ENCODE assay signal across 16 cellular contexts in genomic region chr1:222557148-222557547, GRCh38. TPM values are rescaled to one million over a fixed set of nuclear protein-coding genes. Genes with fewer than 3 reads are reported as not detected.
DNase-seq lines count a peak whose midpoint lies in the region; ATAC-seq, FAIRE-seq and TF ChIP-seq lines count a peak whose summit lies in the region.
"Had no signal": no experiment of that assay in that cellular context is flagged by ENCODE, and none has a peak within 500 bp of the region (broad histone marks: within the 10 kb centered on the region; RNA-seq: fewer than 3 reads in every experiment).

No MANE protein-coding gene starts in this region.

- H4K20me1 ChIP-seq in SK-N-SH (ENCODE audit: insufficient read depth) (no peaks in the 10 kb centered on the region), K562 (replicated peaks; ENCODE audit: control insufficient read depth, insufficient read depth, low read length) (no peaks in the 10 kb centered on the region)

- BruUV-seq in K562 (replicated peaks; lab: Mats Ljungman, UMichigan) = no TSS peak

- H3K27me3 Mint-ChIP-seq in stimulated activated naive CD8-positive, alpha-beta T cell treated with anti-CD3 and anti-CD28 coated beads, Interleukin-15, amount 100 ng/mL, for 72 hours = no peaks in the 10 kb centered on the region

- H3K36me3 ChIP-seq in SK-N-SH (replicated peaks in 1 of 2; ENCODE audit: control insufficient read depth in 1 of 2, insufficient read depth in 2 of 2, low read length in 1 of 2) = peaks cover 46 to 55% of the 10 kb centered on the region in 2 experiments
- H3K36me3 ChIP-seq in K562 (ENCODE audit: control insufficient read depth, insufficient read depth, low read length) = peaks cover 62% of the 10 kb centered on the region

- FAIRE-seq in K562 (lab: Jason Lieb, UNC) = no peak

- H3K79me2 ChIP-seq in SK-N-SH (ENCODE audit: insufficient read depth) (no peaks in the 10 kb centered on the region), K562 (ENCODE audit: control insufficient read depth, insufficient read depth, low read length) (no peaks in the 10 kb centered on the region)

- CTCF ChIA-PET in SK-N-SH (lab: Yijun Ruan, JAX) (interaction anchor here (0.6 to 2.5 kb wide), 4 partner anchors 10 to 92 kb away, joined by 3 to 6 read pairs (median 4); no protein-coding TSS in a partner anchor), K562 (lab: Yijun Ruan, JAX; ENCODE audit: low intra/inter-chr PET ratio) (no interaction called here)

- DNase-seq in SK-N-SH (no peak), K562 (ENCODE audit: extremely low read depth in 1 of 4, low spot score in 3 of 4) (no peak), fibroblast of pulmonary artery (ENCODE audit: low read depth) (peak; percentile 20), left colon (no peak)
- DNase-seq in stimulated activated naive CD8-positive, alpha-beta T cell treated with anti-CD3 and anti-CD28 coated beads, Interleukin-15, amount 100 ng/mL, for 72 hours = no peak
- DNase-seq: 8988T, C1 segment of cervical spinal cord, H9, NCI-H1436 treated with DMSO at 0.1 percent for 48 hours, NCI-H2081 treated with DMSO at 0.1 percent for 48 hours, NCI-H226, NCI-H526 had no signal

- H3K4me1 Mint-ChIP-seq in stimulated activated naive CD8-positive, alpha-beta T cell treated with anti-CD3 and anti-CD28 coated beads, Interleukin-15, amount 100 ng/mL, for 72 hours = no peaks in the 10 kb centered on the region
- H3K4me1 Mint-ChIP-seq: H9 had no signal

- in situ Hi-C loops in K562 (cut with MboI) = no loop called here

- H2AFZ ChIP-seq in SK-N-SH (ENCODE audit: low read depth) (no peak overlapping the region), K562 (ENCODE audit: low read depth, low read length) (no peak overlapping the region)

- no peak overlapping the region for H3K27ac ChIP-seq in SK-N-SH (ENCODE audit: low read depth in 2 of 2, low read length in 1 of 2)
- H3K27ac ChIP-seq in K562 (ENCODE audit: extremely low read depth, low read depth, low read length) = no peak overlapping the region

- no peak overlapping the region for H3K4me2 ChIP-seq in SK-N-SH
- H3K4me2 ChIP-seq in K562 (ENCODE audit: insufficient read depth, low read length) = no peak overlapping the region

- no peak for TF ChIP-seq EP300 in SK-N-SH (IDR thresholded peaks at IDR 0.05; ENCODE audit: borderline replicate concordance in 1 of 2, low read depth in 1 of 2, low read length in 1 of 2)
- TF ChIP-seq EP300 in K562 (IDR thresholded peaks at IDR 0.05; ENCODE audit: low read length) = no peak

- POLR2A ChIA-PET in SK-N-SH (lab: Yijun Ruan, JAX) = no interaction called here
- POLR2A ChIA-PET in K562 (lab: Yijun Ruan, JAX) = interaction anchor here (0.9 to 1.2 kb wide), 2 partner anchors 16 to 22 kb away, joined by 3 read pairs; no protein-coding TSS in a partner anchor

- no peak for TF ChIP-seq RAD21 in SK-N-SH (IDR thresholded peaks at IDR 0.05; ENCODE audit: low read length)
- TF ChIP-seq RAD21 in K562 (CRISPR knock-in tag; conservative IDR thresholded peaks at IDR 0.05 in 1 of 2, IDR thresholded peaks at IDR 0.05 in 1 of 2) = no peak

- peak overlapping the region; percentile 19 to 65 for H3K27ac Mint-ChIP-seq in stimulated activated naive CD8-positive, alpha-beta T cell treated with anti-CD3 and anti-CD28 coated beads, Interleukin-15, amount 100 ng/mL, for 72 hours
- H3K27ac Mint-ChIP-seq: H9 had no signal

- ATAC-seq in SK-N-SH treated with all-trans-retinoic acid at 6 μM for 48 hours = no peak
- ATAC-seq in K562 = no peak
- no peak for ATAC-seq in stimulated activated naive CD8-positive, alpha-beta T cell treated with anti-CD3 and anti-CD28 coated beads, Interleukin-15, amount 100 ng/mL, for 72 hours
- no peak for ATAC-seq in HG02884 (IDR thresholded peaks at IDR 0.05; ENCODE audit: unreplicated experiment)
- no peak for ATAC-seq in left colon
- ATAC-seq in GM21786 (IDR thresholded peaks at IDR 0.05; ENCODE audit: unreplicated experiment) = no peak

- H3F3A ChIP-seq in SK-N-SH (replicated peaks; ENCODE audit: insufficient read depth) = peaks cover 11% of the 10 kb centered on the region

- H3K9ac ChIP-seq in SK-N-SH = no peak overlapping the region
- H3K9ac ChIP-seq in K562 (ENCODE audit: insufficient read depth in 1 of 2, low read depth in 2 of 2, low read length in 2 of 2) = no peak overlapping the region

- no peak overlapping the region for H3K4me3 Mint-ChIP-seq in stimulated activated naive CD8-positive, alpha-beta T cell treated with anti-CD3 and anti-CD28 coated beads, Interleukin-15, amount 100 ng/mL, for 72 hours
- H3K4me3 Mint-ChIP-seq: H9 had no signal

- H3K9me1 ChIP-seq in K562 (ENCODE audit: control insufficient read depth, insufficient read depth, low read length) = no peaks in the 10 kb centered on the region

- H3K9me3 ChIP-seq in SK-N-SH (no peaks in the 10 kb centered on the region), K562 (replicated peaks; ENCODE audit: control insufficient read depth, insufficient read depth, low read depth, low read length) (no peaks in the 10 kb centered on the region)

- no peaks in the 10 kb centered on the region for H3K27me3 ChIP-seq in SK-N-SH (ENCODE audit: insufficient read depth)
- H3K27me3 ChIP-seq in K562 (ENCODE audit: control insufficient read depth in 2 of 2, insufficient read depth in 2 of 2, low read length in 2 of 2) = no peaks in the 10 kb centered on the region

- no peak for TF ChIP-seq POLR2A in K562 (conservative IDR thresholded peaks at IDR 0.05)

- H3K4me3 ChIP-seq in SK-N-SH (ENCODE audit: low read depth in 2 of 2, low read length in 1 of 2) (no peak overlapping the region), K562 (no peak overlapping the region), fibroblast of pulmonary artery (replicated peaks; ENCODE audit: low read depth, low read length) (no peak overlapping the region)

- H3K9me2 ChIP-seq in SK-N-SH = no peaks in the 10 kb centered on the region

- no peaks in the 10 kb centered on the region for H3K9me3 Mint-ChIP-seq in stimulated activated naive CD8-positive, alpha-beta T cell treated with anti-CD3 and anti-CD28 coated beads, Interleukin-15, amount 100 ng/mL, for 72 hours
- H3K9me3 Mint-ChIP-seq: H9 had no signal

- H3K4me1 ChIP-seq in SK-N-SH (ENCODE audit: control insufficient read depth in 1 of 2, insufficient read depth in 2 of 2, low read depth in 1 of 2, low read length in 1 of 2) (no peaks in the 10 kb centered on the region), K562 (replicated peaks in 1 of 2; ENCODE audit: control insufficient read depth in 2 of 2, insufficient read depth in 2 of 2, low read length in 2 of 2) (no peaks in the 10 kb centered on the region)

- 72% methylated on average over 6 of the region's 6 CpGs for WGBS in SK-N-SH (ENCODE audit: low lambda C conversion rate)
- WGBS in K562 (ENCODE audit: insufficient coverage, low coverage, missing lambda C conversion rate) = 80% methylated on average over 6 of the region's 6 CpGs

- intact Hi-C loops in K562 (cut with micrococcal nuclease) (no loop called here), left colon (cut with DNase I, micrococcal nuclease) (no loop called here)

- TF ChIP-seq CTCF in SK-N-SH (IDR thresholded peaks at IDR 0.05) (no peak), K562 (IDR thresholded peaks at IDR 0.05 in 2 of 3, conservative IDR thresholded peaks at IDR 0.05 in 1 of 3; ENCODE audit: insufficient read depth in 2 of 3, low read depth in 1 of 3, low read length in 3 of 3) (no peak), fibroblast of pulmonary artery (IDR thresholded peaks at IDR 0.05; ENCODE audit: low read length, missing control alignments) (no peak)

RNA-seq across cellular contexts. Expression of gene HHIPL2, which starts 9.2 kb away (rescaled TPM):
- polyA plus RNA-seq in SK-N-SH (2012; rRNA removed) (0.21 and 0.29 TPM in 2 replicates), K562 (2011; rRNA removed) (0.15 and 0.18 TPM in 2 replicates), K562 (2014; fragmentation: Illumina TruSeq; extraction: Trizol) (0.15 and 0.83 TPM in 2 replicates), K562 (2014; fragmentation: Nextera tagmentation; extraction: Ambion mirVana) (under 1 TPM in 1 of 2 experiments, not detected in 1; 0.18 TPM), K562 (2014; rRNA removed) (0.60 and 1.1 TPM in 2 replicates)
- polyA plus RNA-seq in SK-N-SH (2012; cell fraction: cytosol; rRNA removed) = 0.08 and 0.22 TPM in 2 replicates
- polyA plus RNA-seq in SK-N-SH (2012; cell fraction: nucleus; rRNA removed) = 0.83 and 1.7 TPM in 2 replicates
- total RNA-seq in K562 (2011; cell fraction: chromatin; rRNA removed; ENCODE audit: low replicate concordance) = 0.23 and 0.92 TPM in 2 replicates
- total RNA-seq in K562 (2011; cell fraction: nucleolus; rRNA removed) = 0.33 and 0.39 TPM in 2 replicates
- not detected in 2 replicates for total RNA-seq in K562 (2011; cell fraction: nucleoplasm; rRNA removed)
- total RNA-seq in K562 (2014; rRNA removed) (0.05 and 0.16 TPM in 2 replicates), K562 (2014; rRNA removed; fragmentation: Illumina TruSeq; extraction: Trizol) (0.54 and 0.55 TPM in 2 replicates), K562 (2015; rRNA removed; fragmentation: Illumina TruSeq; extraction: Trizol) (0.11 and 0.33 TPM in 2 replicates), K562 (2021) (0.22 and 0.40 TPM in 2 replicates), left colon (under 1 TPM; 0.67 to 0.70 TPM)
- 0.03 and 0.04 TPM in 2 replicates for polyA plus RNA-seq in K562 (2011; cell fraction: cytosol; rRNA removed)
- 0.68 and 1.4 TPM in 2 replicates for polyA plus RNA-seq in K562 (2011; cell fraction: nucleus; rRNA removed)
- 0.35 and 1.0 TPM in 2 replicates for polyA plus RNA-seq in K562 (2012)
- not detected in 2 replicates for polyA minus RNA-seq in K562 (2011; rRNA and poly(A)+ RNA removed)
- not detected in 2 replicates for polyA minus RNA-seq in K562 (2011; cell fraction: cytosol; rRNA and poly(A)+ RNA removed)
- polyA minus RNA-seq in K562 (2011; cell fraction: nucleus; rRNA and poly(A)+ RNA removed) = not detected in 2 replicates
- total RNA-seq: SK-MEL-5 had no signal

RNA-seq across cellular contexts. Expression of gene TAF1A, which starts 32.6 kb away (rescaled TPM):
- polyA plus RNA-seq in SK-N-SH (2012; rRNA removed) (4.6 and 6.3 TPM in 2 replicates), K562 (2011; rRNA removed) (14.6 and 17.8 TPM in 2 replicates), K562 (2014; fragmentation: Illumina TruSeq; extraction: Trizol) (20.2 and 25.3 TPM in 2 replicates), K562 (2014; fragmentation: Nextera tagmentation; extraction: Ambion mirVana) (10 to 100 TPM; 33.6 to 36.8 TPM), K562 (2014; rRNA removed) (19.3 and 20.0 TPM in 2 replicates)
- polyA plus RNA-seq in SK-N-SH (2012; cell fraction: cytosol; rRNA removed) = 6.7 and 8.5 TPM in 2 replicates
- 4.8 and 11.0 TPM in 2 replicates for polyA plus RNA-seq in SK-N-SH (2012; cell fraction: nucleus; rRNA removed)
- total RNA-seq in K562 (2011; cell fraction: chromatin; rRNA removed; ENCODE audit: low replicate concordance) = 18.1 and 45.1 TPM in 2 replicates
- total RNA-seq in K562 (2011; cell fraction: nucleolus; rRNA removed) = 5.3 and 6.3 TPM in 2 replicates
- total RNA-seq in K562 (2011; cell fraction: nucleoplasm; rRNA removed) = 16.3 and 24.0 TPM in 2 replicates
- total RNA-seq in K562 (2014; rRNA removed) (16.9 and 23.3 TPM in 2 replicates), K562 (2014; rRNA removed; fragmentation: Illumina TruSeq; extraction: Trizol) (32.6 and 33.0 TPM in 2 replicates), K562 (2015; rRNA removed; fragmentation: Illumina TruSeq; extraction: Trizol) (27.3 and 30.8 TPM in 2 replicates), K562 (2021) (22.2 and 23.4 TPM in 2 replicates), left colon (1 to 10 TPM; 4.2 to 4.6 TPM)
- polyA plus RNA-seq in K562 (2011; cell fraction: cytosol; rRNA removed) = 2.8 and 6.9 TPM in 2 replicates
- 15.1 and 19.4 TPM in 2 replicates for polyA plus RNA-seq in K562 (2011; cell fraction: nucleus; rRNA removed)
- 8.4 and 17.0 TPM in 2 replicates for polyA plus RNA-seq in K562 (2012)
- polyA minus RNA-seq in K562 (2011; rRNA and poly(A)+ RNA removed) = 18.5 and 20.2 TPM in 2 replicates
- 6.5 and 13.6 TPM in 2 replicates for polyA minus RNA-seq in K562 (2011; cell fraction: cytosol; rRNA and poly(A)+ RNA removed)
- polyA minus RNA-seq in K562 (2011; cell fraction: nucleus; rRNA and poly(A)+ RNA removed) = 17.0 and 25.1 TPM in 2 replicates

Comparison
In these comparisons a context has a peak if more than half of its experiments do, and no peak if none do; other contexts are left out.
1. Of the 27 proteins assayed by ChIP-seq in both K562 and SK-N-SH: peak only in K562: none; only in SK-N-SH: none; in both: NFIC; in neither: 26.